1 cellular context compared by ENCODE assay signal in genomic region chr22:39543095-39543494, GRCh38.
TF ChIP-seq lines count a peak whose summit lies in the region.

No MANE protein-coding gene starts in this region.

TF ChIP-seq in GM12878, 131 proteins besides CTCF, POLR2A, EP300 and RAD21:
- 0 out of 2 replicates have a peak, but pooled peaks have one; percentile 17 for TF ChIP-seq YY1 (IDR thresholded peaks at IDR 0.05; ENCODE audit: low read depth, low read length)
- no peak for TF ChIP-seq ATF2 (IDR thresholded peaks at IDR 0.05; ENCODE audit: low read length)
- TF ChIP-seq SMC3 (IDR thresholded peaks at IDR 0.05; ENCODE audit: borderline replicate concordance, low read length): peak; percentile 67
- no peak for TF ChIP-seq RCOR1 (conservative IDR thresholded peaks at IDR 0.05; ENCODE audit: low read depth, low read length)
- TF ChIP-seq EZH2 (IDR thresholded peaks at IDR 0.05; ENCODE audit: borderline replicate concordance, control insufficient read depth, low read depth, low read length): no peak
- no peak for TF ChIP-seq RAD51 (IDR thresholded peaks at IDR 0.05)
- TF ChIP-seq GATAD2B (conservative IDR thresholded peaks at IDR 0.05; ENCODE audit: low read depth): no peak
- no peak for TF ChIP-seq E4F1 (IDR thresholded peaks at IDR 0.05; ENCODE audit: borderline replicate concordance, partially characterized antibody)
- TF ChIP-seq IRF3 (IDR thresholded peaks at IDR 0.05): no peak
